10 cellular contexts compared by ENCODE assay signal in the genomic region with DNA sequence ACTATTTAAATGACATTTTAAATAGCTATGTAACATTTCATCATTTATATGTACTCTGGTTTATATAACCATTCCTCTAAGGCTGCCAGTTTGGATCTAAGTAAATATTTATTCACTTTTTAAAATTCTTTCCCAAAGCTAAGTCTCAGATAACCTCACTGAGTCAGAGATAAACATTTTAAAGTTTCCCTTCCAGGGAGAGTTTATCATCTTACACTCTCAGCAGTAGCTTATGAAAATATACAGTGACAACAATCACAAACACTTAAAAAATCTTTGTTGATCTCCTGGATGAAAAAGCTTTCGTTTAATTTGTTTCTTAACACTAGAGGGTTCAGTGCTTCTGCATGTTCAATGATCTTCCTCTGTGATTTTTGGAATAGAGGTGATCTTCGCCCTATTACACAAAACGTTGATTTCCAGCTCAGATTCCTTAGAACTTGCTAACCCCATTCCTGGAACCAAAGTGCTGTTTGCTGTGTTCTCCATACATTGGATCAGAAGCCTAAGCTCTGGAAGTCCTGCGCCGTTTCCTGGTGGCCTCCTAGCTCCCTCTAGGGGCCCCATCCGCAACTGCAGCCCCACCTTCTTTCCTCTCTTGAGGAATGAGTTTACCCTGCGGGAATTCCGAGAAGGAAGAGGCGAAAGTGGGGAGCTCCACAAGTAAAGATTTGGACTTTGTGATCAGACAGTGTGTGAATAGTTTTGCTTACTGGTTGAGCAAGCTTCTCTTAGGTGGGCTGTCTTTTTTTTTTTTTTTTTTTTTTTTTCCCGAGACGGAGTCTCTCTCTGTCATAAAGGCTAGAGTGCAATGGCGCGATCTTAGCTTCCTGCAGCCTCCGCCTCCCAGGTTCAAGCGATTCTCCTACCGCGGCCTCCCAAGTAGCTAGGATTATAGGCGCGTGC. TPM values are rescaled to one million over a fixed set of nuclear protein-coding genes. Genes with fewer than 3 reads are reported as not detected.
A peak's percentile ranks its signal among the peaks of the same experiment; 100 is the strongest.
DNase-seq lines count a peak whose midpoint lies in the region; ATAC-seq and TF ChIP-seq lines count a peak whose summit lies in the region.
"Had no signal": no experiment of that assay in that cellular context is flagged by ENCODE, and none has a peak within 500 bp of the region (broad histone marks: within the 10 kb centered on the region; RNA-seq: fewer than 3 reads in every experiment).

No MANE protein-coding gene starts in this region.

- no peak overlapping the region for H3K27ac ChIP-seq in effector memory CD4-positive, alpha-beta T cell (ENCODE audit: insufficient read depth, low read length, poor library complexity, severe bottlenecking)
- H3K27ac ChIP-seq in mesendoderm (ENCODE audit: low read depth, low read length) (no peak overlapping the region), tibial nerve (no peak overlapping the region)
- H3K27ac ChIP-seq: BLaER1 had no signal

- no peak overlapping the region for H3K56ac ChIP-seq in mesendoderm (ENCODE audit: low read length)

- no peaks in the 10 kb centered on the region for H3K27me3 ChIP-seq in effector memory CD4-positive, alpha-beta T cell (replicated peaks; ENCODE audit: control insufficient read depth, insufficient read depth, low read length, poor library complexity, severe bottlenecking)
- H3K27me3 ChIP-seq in mesendoderm (ENCODE audit: insufficient read depth, low read length, poor library complexity) = no peaks in the 10 kb centered on the region
- no peaks in the 10 kb centered on the region for H3K27me3 ChIP-seq in tibial nerve
- H3K27me3 ChIP-seq: BLaER1 had no signal

- H3K36me3 ChIP-seq in effector memory CD4-positive, alpha-beta T cell (ENCODE audit: control insufficient read depth, insufficient read depth, low read length) = no peaks in the 10 kb centered on the region
- no peaks in the 10 kb centered on the region for H3K36me3 ChIP-seq in mesendoderm (ENCODE audit: control insufficient read depth, insufficient read depth, low read length)
- no peaks in the 10 kb centered on the region for H3K36me3 ChIP-seq in tibial nerve

- H3K18ac ChIP-seq in mesendoderm (ENCODE audit: low read length) = no peak overlapping the region

- H2AK5ac ChIP-seq in mesendoderm (ENCODE audit: low read length) = no peak overlapping the region

- no peak overlapping the region for H2BK15ac ChIP-seq in mesendoderm (replicated peaks; ENCODE audit: low read depth)

- peak; percentile 1 for DNase-seq in DMS79 treated with DMSO at 0.1 percent for 48 hours (lab: John Stamatoyannopoulos, UW)
- no peak for DNase-seq in DMS79 (lab: John Stamatoyannopoulos, UW)
- DNase-seq in LoVo (ENCODE audit: low spot score) = peak; percentile 63
- peak; percentile 37 for DNase-seq in activated B cell treated with CpG ODN at 0.5 μM for 24 hours
- peak in 2 of 3 donors; percentile 11 to 45 for DNase-seq in effector memory CD4-positive, alpha-beta T cell
- DNase-seq in mesendoderm = peak; percentile 85
- DNase-seq in tibial nerve (ENCODE audit: low spot score in 2 of 2) = peak; percentile 51 to 67
- DNase-seq: activated naive CD8-positive, alpha-beta T cell treated with anti-CD3 and anti-CD28 coated beads, Interleukin-2, amount 10 ng/mL, durations not matched to agents 7 days and 5 days had no signal

- TF ChIP-seq CTCF in activated B cell treated with CpG ODN at 0.5 μM for 24 hours (IDR thresholded peaks at IDR 0.05) (peak; percentile 75), tibial nerve (IDR thresholded peaks at IDR 0.05) (peak; percentile 74 to 92 (median 79))

- H3K23ac ChIP-seq in mesendoderm (ENCODE audit: low read length) = no peak overlapping the region

- WGBS in mesendoderm (ENCODE audit: extremely low coverage, insufficient coverage, low lambda C conversion rate) = no CpG with 5 or more reads among the region's 19 CpGs
- WGBS in tibial nerve, 2 donors = 68 to 72% methylated on average over 19 of the region's 19 CpGs

- no peak for TF ChIP-seq POLR2A in tibial nerve (IDR thresholded peaks at IDR 0.05)

- CTCF ChIA-PET in activated B cell treated with CpG ODN at 0.5 μM for 24 hours (lab: Charles Lee) = interaction anchor here (0.6 to 17.0 kb wide), 43 partner anchors 8 to 709 kb away, joined by 3 to 357 read pairs (median 4); a partner anchor contains a TSS

- no peak overlapping the region for H2BK120ac ChIP-seq in mesendoderm (ENCODE audit: low read depth, low read length)

- H3K36me3 Mint-ChIP-seq in activated B cell treated with CpG ODN at 0.5 μM for 24 hours (ENCODE audit: low read depth) = peaks cover 18% of the 10 kb centered on the region

- ATAC-seq in activated B cell treated with CpG ODN at 0.5 μM for 24 hours (ENCODE audit: low read depth) (peak; percentile 31), HG03196 (IDR thresholded peaks at IDR 0.05; ENCODE audit: unreplicated experiment) (no peak)

- no peak overlapping the region for H4K8ac ChIP-seq in mesendoderm (ENCODE audit: low read depth, low read length)

- H3K4me1 ChIP-seq in effector memory CD4-positive, alpha-beta T cell (ENCODE audit: control insufficient read depth, insufficient read depth, low read length, poor library complexity, severe bottlenecking) = peaks cover 5% of the 10 kb centered on the region
- H3K4me1 ChIP-seq in mesendoderm (ENCODE audit: control insufficient read depth, low read depth, low read length) = no peaks in the 10 kb centered on the region
- peaks cover 0 to 40% (median 5%) of the 10 kb centered on the region in 4 donors for H3K4me1 ChIP-seq in tibial nerve

- no peak overlapping the region for H4K5ac ChIP-seq in mesendoderm (ENCODE audit: low read length)

- no peak for TF ChIP-seq EP300 in tibial nerve (IDR thresholded peaks at IDR 0.05)

- no peak overlapping the region for H3K9ac ChIP-seq in mesendoderm (ENCODE audit: low read length)
- H3K9ac ChIP-seq: BLaER1 had no signal

- no peaks in the 10 kb centered on the region for H3K9me3 ChIP-seq in effector memory CD4-positive, alpha-beta T cell (ENCODE audit: control insufficient read depth, low read length)
- no peaks in the 10 kb centered on the region for H3K9me3 ChIP-seq in tibial nerve
- H3K9me3 ChIP-seq: BLaER1 had no signal

- H3K4me2 ChIP-seq in mesendoderm (ENCODE audit: low read length) = no peak overlapping the region
- H3K4me2 ChIP-seq: BLaER1 had no signal

- no peaks in the 10 kb centered on the region for H3K79me2 ChIP-seq in mesendoderm (ENCODE audit: control insufficient read depth, insufficient read depth, low read length)

- peaks cover 3% of the 10 kb centered on the region for H3K79me1 ChIP-seq in mesendoderm (ENCODE audit: low read length)

- H3K4ac ChIP-seq in mesendoderm (ENCODE audit: low read depth, low read length) = no peak overlapping the region

- H3K27ac Mint-ChIP-seq in activated B cell treated with CpG ODN at 0.5 μM for 24 hours = peak overlapping the region; percentile 70
- H3K27ac Mint-ChIP-seq: activated naive CD8-positive, alpha-beta T cell treated with anti-CD3 and anti-CD28 coated beads, Interleukin-2, amount 10 ng/mL, durations not matched to agents 7 days and 5 days had no signal

- H3K4me1 Mint-ChIP-seq in activated B cell treated with CpG ODN at 0.5 μM for 24 hours = peaks cover 36% of the 10 kb centered on the region

- H3K9me3 Mint-ChIP-seq in activated B cell treated with CpG ODN at 0.5 μM for 24 hours = no peaks in the 10 kb centered on the region
- H3K9me3 Mint-ChIP-seq: activated naive CD8-positive, alpha-beta T cell treated with anti-CD3 and anti-CD28 coated beads, Interleukin-2, amount 10 ng/mL, durations not matched to agents 7 days and 5 days had no signal

- no peaks in the 10 kb centered on the region for H3K27me3 Mint-ChIP-seq in activated B cell treated with CpG ODN at 0.5 μM for 24 hours
- H3K27me3 Mint-ChIP-seq: activated naive CD8-positive, alpha-beta T cell treated with anti-CD3 and anti-CD28 coated beads, Interleukin-2, amount 10 ng/mL, durations not matched to agents 7 days and 5 days had no signal

- H3K4me3 Mint-ChIP-seq in activated B cell treated with CpG ODN at 0.5 μM for 24 hours = no peak overlapping the region
- H3K4me3 Mint-ChIP-seq: activated naive CD8-positive, alpha-beta T cell treated with anti-CD3 and anti-CD28 coated beads, Interleukin-2, amount 10 ng/mL, durations not matched to agents 7 days and 5 days had no signal

- POLR2A ChIA-PET in activated B cell treated with CpG ODN at 0.5 μM for 24 hours (lab: Charles Lee) = interaction anchor here (0.6 to 1.5 kb wide), 6 partner anchors 21 to 151 kb away, joined by 3 to 17 read pairs (median 8); no protein-coding TSS in a partner anchor

- intact Hi-C loops in activated B cell treated with CpG ODN at 0.5 μM for 24 hours (cut with micrococcal nuclease) = loop anchor here (1.0 to 5.0 kb wide), 2 partner anchors 149 to 267 kb away; no protein-coding TSS in a partner anchor

- no peak overlapping the region for H3K4me3 ChIP-seq in effector memory CD4-positive, alpha-beta T cell (ENCODE audit: insufficient read depth, low read depth, low read length, poor library complexity, severe bottlenecking)
- H3K4me3 ChIP-seq in mesendoderm (ENCODE audit: low read length) (no peak overlapping the region), tibial nerve (no peak overlapping the region)
- H3K4me3 ChIP-seq: BLaER1 had no signal

- no peak overlapping the region for H2BK5ac ChIP-seq in mesendoderm (ENCODE audit: low read length)

RNA-seq across cellular contexts. Expression of a gene that starts 29.3 kb away (rescaled TPM):
- 43.1 and 55.5 TPM in 2 replicates for total RNA-seq in activated B cell treated with CpG ODN at 0.5 μM for 24 hours
- 32.1 TPM for polyA plus RNA-seq in mesendoderm (2013, experiment 1 of 2)
- 32.5 TPM for polyA plus RNA-seq in mesendoderm (2013, experiment 2 of 2)
- 10 to 100 TPM; 43.5 to 64.7 (median 54.3) TPM for total RNA-seq in tibial nerve
